In genomic region chr5:95916687-95917085, GRCh38 we compare ENCODE assay signal across 17 cellular contexts. TPM values are rescaled to one million over a fixed set of nuclear protein-coding genes. Genes with fewer than 3 reads are reported as not detected.
A peak's percentile ranks its signal among the peaks of the same experiment; 100 is the strongest.
DNase-seq lines count a peak whose midpoint lies in the region; ATAC-seq, FAIRE-seq and TF ChIP-seq lines count a peak whose summit lies in the region.
"Had no signal": no experiment of that assay in that cellular context is flagged by ENCODE, and none has a peak within 500 bp of the region (broad histone marks: within the 10 kb centered on the region; RNA-seq: fewer than 3 reads in every experiment).

No MANE protein-coding gene starts in this region.

- ATAC-seq in GM21619 (IDR thresholded peaks at IDR 0.05; ENCODE audit: unreplicated experiment) (peak; percentile 37), T-helper 17 cell (no peak), HG02870 (IDR thresholded peaks at IDR 0.05; ENCODE audit: unreplicated experiment) (no peak)

- H4K20me1 ChIP-seq in BLaER1: no peaks in the 10 kb centered on the region

- H3K9me3 ChIP-seq in BLaER1: no peaks in the 10 kb centered on the region
- no peaks in the 10 kb centered on the region for H3K9me3 ChIP-seq in T-helper 17 cell (ENCODE audit: control insufficient read depth, low read length, poor library complexity, severe bottlenecking)
- no peaks in the 10 kb centered on the region for H3K9me3 ChIP-seq in endodermal cell (ENCODE audit: control insufficient read depth, low read length)
- H3K9me3 ChIP-seq: Caco-2, pancreas, sigmoid colon had no signal

- DNase-seq in T-helper 17 cell (no peak), nephron progenitor cell (no peak), endodermal cell (no peak), SW 1271 (lab: John Stamatoyannopoulos, UW) (no peak), GM19239 (ENCODE audit: insufficient read length, low spot score) (no peak)
- DNase-seq: Caco-2, HCEC 1CT, MM.1S, NCI-H2029, NCI-H446 treated with DMSO at 0.1 percent for 48 hours, pancreas, sigmoid colon, T-helper 1 cell had no signal

- H3K9me3 Mint-ChIP-seq in nephron progenitor cell (no peaks in the 10 kb centered on the region), endodermal cell (no peaks in the 10 kb centered on the region)
- H3K9me3 Mint-ChIP-seq: stimulated activated naive CD8-positive, alpha-beta T cell treated with anti-CD3 and anti-CD28 coated beads, Interleukin-15, Interleukin-2, amounts not matched to agents 100 ng/mL and 50 ng/mL, for 24 hours had no signal

- 89 to 90% methylated on average over 2 to 4 of the region's 4 CpGs for WGBS in endodermal cell (ENCODE audit: insufficient coverage in 1 of 2, insufficient read length in 1 of 2), 2 experiments

- peaks cover 15% of the 10 kb centered on the region for H3K4me1 Mint-ChIP-seq in T-helper 17 cell
- H3K4me1 Mint-ChIP-seq in nephron progenitor cell: peaks cover 68% of the 10 kb centered on the region
- H3K4me1 Mint-ChIP-seq in endodermal cell: peaks cover 31% of the 10 kb centered on the region

- peak overlapping the region; percentile 16 for H3K4me2 ChIP-seq in BLaER1

- H3K27me3 ChIP-seq in BLaER1 (no peaks in the 10 kb centered on the region), endodermal cell (ENCODE audit: control insufficient read depth, insufficient read depth, low read length, poor library complexity, severe bottlenecking) (no peaks in the 10 kb centered on the region)
- H3K27me3 ChIP-seq: pancreas, sigmoid colon had no signal

- H3K36me3 Mint-ChIP-seq in T-helper 17 cell (ENCODE audit: low read depth) (peaks cover 10% of the 10 kb centered on the region), nephron progenitor cell (ENCODE audit: low read depth) (peaks cover 25% of the 10 kb centered on the region), endodermal cell (ENCODE audit: low read depth) (peaks cover 4% of the 10 kb centered on the region)

- peak overlapping the region; percentile 67 for H3K27ac Mint-ChIP-seq in T-helper 17 cell
- peak overlapping the region; percentile 21 for H3K27ac Mint-ChIP-seq in nephron progenitor cell
- no peak overlapping the region for H3K27ac Mint-ChIP-seq in endodermal cell
- H3K27ac Mint-ChIP-seq: stimulated activated naive CD8-positive, alpha-beta T cell treated with anti-CD3 and anti-CD28 coated beads, Interleukin-15, Interleukin-2, amounts not matched to agents 100 ng/mL and 50 ng/mL, for 24 hours had no signal

- TF ChIP-seq CTCF in nephron progenitor cell (IDR thresholded peaks at IDR 0.05): no peak
- no peak for TF ChIP-seq CTCF in endodermal cell (conservative IDR thresholded peaks at IDR 0.05)

- H3K9ac ChIP-seq in BLaER1: no peak overlapping the region
- H3K9ac ChIP-seq in endodermal cell (ENCODE audit: extremely low read depth, low read length, poor library complexity, severe bottlenecking): no peak overlapping the region

- H3K4me1 ChIP-seq in BLaER1: peaks cover 12% of the 10 kb centered on the region
- peaks cover 11% of the 10 kb centered on the region for H3K4me1 ChIP-seq in endodermal cell (ENCODE audit: control insufficient read depth, insufficient read depth, low read length)
- H3K4me1 ChIP-seq: sigmoid colon had no signal

- H3K4me3 Mint-ChIP-seq in T-helper 17 cell (no peak overlapping the region), nephron progenitor cell (no peak overlapping the region), endodermal cell (no peak overlapping the region)
- H3K4me3 Mint-ChIP-seq: stimulated activated naive CD8-positive, alpha-beta T cell treated with anti-CD3 and anti-CD28 coated beads, Interleukin-15, Interleukin-2, amounts not matched to agents 100 ng/mL and 50 ng/mL, for 24 hours had no signal

- H3K27me3 Mint-ChIP-seq in T-helper 17 cell (no peaks in the 10 kb centered on the region), nephron progenitor cell (ENCODE audit: low read depth, poor library complexity) (no peaks in the 10 kb centered on the region), endodermal cell (ENCODE audit: insufficient read depth) (no peaks in the 10 kb centered on the region)
- H3K27me3 Mint-ChIP-seq: stimulated activated naive CD8-positive, alpha-beta T cell treated with anti-CD3 and anti-CD28 coated beads, Interleukin-15, Interleukin-2, amounts not matched to agents 100 ng/mL and 50 ng/mL, for 24 hours had no signal

- no peak for FAIRE-seq in GM19239 (lab: Jason Lieb, UNC)
- FAIRE-seq: pancreas had no signal

- no peaks in the 10 kb centered on the region for H3K36me3 ChIP-seq in BLaER1
- peaks cover 55% of the 10 kb centered on the region for H3K36me3 ChIP-seq in endodermal cell (ENCODE audit: control insufficient read depth, insufficient read depth, low read length)
- H3K36me3 ChIP-seq: pancreas, sigmoid colon had no signal

- H3K27ac ChIP-seq in BLaER1 (no peak overlapping the region), endodermal cell (ENCODE audit: low read depth, low read length) (no peak overlapping the region)
- H3K27ac ChIP-seq: pancreas, sigmoid colon had no signal

- H3K4me3 ChIP-seq in BLaER1: no peak overlapping the region
- H3K4me3 ChIP-seq in endodermal cell (ENCODE audit: low read length): no peak overlapping the region
- H3K4me3 ChIP-seq: pancreas, sigmoid colon had no signal

RNA-seq across cellular contexts. Expression of gene ELL2, which starts 45.0 kb away (rescaled TPM):
- total RNA-seq in T-helper 17 cell: 10 to 100 TPM; 59.8 to 80.7 TPM
- 10 to 100 TPM; 28.6 to 44.1 TPM for total RNA-seq in endodermal cell
- polyA plus RNA-seq in endodermal cell (2013, experiment 1 of 2): 16.7 TPM
- polyA plus RNA-seq in endodermal cell (2013, experiment 2 of 2): 17.0 TPM
